In the genomic region with DNA sequence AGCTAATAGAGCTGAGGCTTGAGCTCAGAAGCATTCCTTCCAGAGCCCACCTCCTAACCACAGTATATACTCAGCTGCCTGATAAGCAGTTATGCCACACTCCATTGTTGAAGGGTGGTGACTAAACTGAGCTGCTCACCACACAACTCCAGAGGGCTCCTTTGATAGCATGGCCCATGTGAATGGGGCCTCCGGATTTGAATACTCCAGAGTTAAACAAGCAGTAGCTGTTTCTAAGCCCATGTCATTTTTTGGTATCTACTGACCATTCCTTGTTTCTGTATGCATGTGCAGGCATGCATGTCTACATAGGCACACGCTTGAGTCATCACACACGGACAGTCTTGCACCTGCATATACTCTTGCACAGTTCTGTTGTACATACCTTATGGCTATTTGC, we compare ENCODE assay signal across 13 cellular contexts. TPM values are rescaled to one million over a fixed set of nuclear protein-coding genes. Genes with fewer than 3 reads are reported as not detected.
DNase-seq lines count a peak whose midpoint lies in the region; ATAC-seq and TF ChIP-seq lines count a peak whose summit lies in the region.
"Had no signal": no experiment of that assay in that cellular context is flagged by ENCODE, and none has a peak within 500 bp of the region (broad histone marks: within the 10 kb centered on the region; RNA-seq: fewer than 3 reads in every experiment).

No MANE protein-coding gene starts in this region.

- 92% methylated on average over 3 of the region's 3 CpGs for WGBS in right cardiac atrium

- H3K27ac ChIP-seq in cardiac muscle cell (no peak overlapping the region), right cardiac atrium (ENCODE audit: low read length) (no peak overlapping the region), coronary artery (no peak overlapping the region)
- H3K27ac ChIP-seq: right lobe of liver, thyroid gland had no signal

- ATAC-seq in right cardiac atrium = no peak
- ATAC-seq in HG03135 (IDR thresholded peaks at IDR 0.05; ENCODE audit: unreplicated experiment) = no peak
- ATAC-seq: effector memory CD8-positive, alpha-beta T cell; right lobe of liver had no signal

- intact Hi-C loops in right cardiac atrium (cut with DNase I) = loop anchor here in 1 of 4 donors (10.0 kb wide), 1 partner anchor 483 kb away; no protein-coding TSS in a partner anchor

- DNase-seq in cardiac muscle cell (ENCODE audit: low read depth in 1 of 2, low spot score in 1 of 2) = peak; percentile 9 to 80
- no peak for DNase-seq in right cardiac atrium
- DNase-seq in SW480 (ENCODE audit: low spot score) = peak; percentile 23
- peak; percentile 21 for DNase-seq in fibroblast of peridontal ligament (ENCODE audit: extremely low read depth)
- no peak for DNase-seq in NCI-H187 treated with DMSO at 0.1 percent for 48 hours (lab: John Stamatoyannopoulos, UW)
- DNase-seq in coronary artery (ENCODE audit: low spot score) = no peak
- DNase-seq in NCI-H82 treated with DMSO at 0.1 percent for 48 hours (lab: John Stamatoyannopoulos, UW; ENCODE audit: unreplicated experiment) = no peak
- DNase-seq: effector memory CD8-positive, alpha-beta T cell; NCI-H146; right lobe of liver; T-helper 2 cell; thyroid gland had no signal

- no peaks in the 10 kb centered on the region for H3K9me3 ChIP-seq in cardiac muscle cell (ENCODE audit: low read depth)
- no peaks in the 10 kb centered on the region for H3K9me3 ChIP-seq in right cardiac atrium (ENCODE audit: control insufficient read depth, low read length)
- H3K9me3 ChIP-seq: right lobe of liver, thyroid gland had no signal

- H3K36me3 ChIP-seq in cardiac muscle cell = no peaks in the 10 kb centered on the region
- H3K36me3 ChIP-seq: right lobe of liver, thyroid gland had no signal

- H3K4me1 ChIP-seq in cardiac muscle cell (ENCODE audit: low read depth) = no peaks in the 10 kb centered on the region
- H3K4me1 ChIP-seq in right cardiac atrium (ENCODE audit: control insufficient read depth, insufficient read depth, low read length) = peaks cover 1% of the 10 kb centered on the region
- H3K4me1 ChIP-seq: thyroid gland had no signal

- H3K27me3 ChIP-seq in cardiac muscle cell (no peaks in the 10 kb centered on the region), right cardiac atrium (ENCODE audit: control insufficient read depth, insufficient read depth) (no peaks in the 10 kb centered on the region)
- H3K27me3 ChIP-seq: right lobe of liver, thyroid gland had no signal

- no peak overlapping the region for H3K4me3 ChIP-seq in cardiac muscle cell
- no peak overlapping the region for H3K4me3 ChIP-seq in right cardiac atrium (ENCODE audit: low read length)
- H3K4me3 ChIP-seq in coronary artery = no peak overlapping the region
- H3K4me3 ChIP-seq: right lobe of liver, thyroid gland had no signal

- TF ChIP-seq CTCF in cardiac muscle cell (IDR thresholded peaks at IDR 0.05; ENCODE audit: low read depth, low read length) (no peak), coronary artery (IDR thresholded peaks at IDR 0.05) (no peak)

RNA-seq across cellular contexts. Expression of a gene that starts 28.9 kb away (rescaled TPM):
- total RNA-seq in cardiac muscle cell = 0.18 and 0.33 TPM in 2 replicates
- 0.17 TPM in 1 of 2 replicates, not detected in the other for polyA plus RNA-seq in cardiac muscle cell
- total RNA-seq in right cardiac atrium = 10 to 100 TPM in 3 of 4 donors, 1 to 10 TPM in 1; 5.0 to 19.3 (median 14.0) TPM
- 12.3 TPM for polyA plus RNA-seq in right cardiac atrium

RNA-seq across cellular contexts. Expression of a gene that starts 47.4 kb away (rescaled TPM):
- total RNA-seq in cardiac muscle cell = not detected in 2 replicates
- 0.22 TPM in 2 replicates for polyA plus RNA-seq in cardiac muscle cell
- total RNA-seq in right cardiac atrium = 1 to 10 TPM; 1.3 to 4.0 (median 1.4) TPM
- polyA plus RNA-seq in right cardiac atrium = 1.2 TPM

Comparison
In these comparisons a context has a peak if more than half of its experiments do, and no peak if none do; other contexts are left out.
1. DNase-seq: peak in cardiac muscle cell (2 of 2), SW480 (single experiment) and fibroblast of peridontal ligament (single experiment); none in right cardiac atrium (0 of 3), NCI-H187 treated with DMSO at 0.1 percent for 48 hours (single experiment), coronary artery (single experiment) and NCI-H82 treated with DMSO at 0.1 percent for 48 hours (single experiment).